ENCODE assay signal across 8 cellular contexts in the genomic region with DNA sequence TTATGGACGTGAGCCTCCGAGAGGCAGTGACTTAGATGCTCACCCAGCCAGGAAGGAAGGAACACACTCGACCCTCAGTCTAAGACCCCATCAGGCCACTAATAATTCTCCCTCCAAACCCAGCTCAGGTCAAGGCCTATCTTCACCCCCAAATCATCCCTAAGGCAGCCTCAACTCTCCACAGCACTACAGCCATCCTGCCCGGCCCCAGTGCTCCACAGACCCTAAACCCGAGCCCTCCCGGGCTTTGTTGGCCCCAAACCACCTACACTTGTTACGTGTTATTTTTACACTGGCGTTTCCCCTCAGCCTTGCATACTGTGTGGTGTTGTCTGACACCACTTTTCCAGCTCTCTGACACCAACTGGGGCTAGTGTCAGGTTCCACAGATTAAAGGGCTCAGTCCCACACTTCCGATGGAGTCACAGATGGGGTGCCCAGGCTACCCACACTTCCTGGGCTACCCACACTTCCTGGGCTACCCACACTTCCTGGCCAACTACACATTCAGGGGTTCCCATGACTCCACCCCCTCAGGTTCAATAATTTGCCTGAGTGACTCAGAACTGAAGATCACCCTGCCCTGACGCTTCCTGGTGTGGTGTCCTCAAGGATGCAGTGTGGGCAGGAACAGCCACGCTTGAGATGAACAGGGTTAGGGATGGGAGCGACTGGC. TPM values are rescaled to one million over a fixed set of nuclear protein-coding genes. Genes with fewer than 3 reads are reported as not detected.
DNase-seq lines count a peak whose midpoint lies in the region; ATAC-seq and TF ChIP-seq lines count a peak whose summit lies in the region.

No MANE protein-coding gene starts in this region.

- H3K27me3 ChIP-seq in ACC112 (ENCODE audit: insufficient read depth, low read length) (no peaks in the 10 kb centered on the region), ovary (no peaks in the 10 kb centered on the region), transverse colon (no peaks in the 10 kb centered on the region)

- H3K79me2 ChIP-seq in ACC112 (ENCODE audit: control insufficient read depth, insufficient read depth, low read length, unreplicated experiment), result no peaks in the 10 kb centered on the region

- intact Hi-C loops in mucosa of descending colon (cut with DNase I, micrococcal nuclease), result no loop called here
- intact Hi-C loops in ovary (cut with DNase I), result no loop called here
- intact Hi-C loops in transverse colon (cut with DNase I; ENCODE audit: low total_unique reads), result no loop called here

- TF ChIP-seq CTCF in mucosa of descending colon (IDR thresholded peaks at IDR 0.05) (no peak), ovary (IDR thresholded peaks at IDR 0.05) (no peak), transverse colon (IDR thresholded peaks at IDR 0.05) (no peak)

- in situ Hi-C loops in transverse colon (cut with MboI; ENCODE audit: low pct_ligation_motif_present in 1 of 4, low pct_unique_long_range_greater_than_20kb in 1 of 4, low sequenced_read_pairs in 3 of 4), result no loop called here

- no peaks in the 10 kb centered on the region for H3K9me3 Mint-ChIP-seq in activated CD8-positive, alpha-beta memory T cell treated with anti-CD3 and anti-CD28 coated beads, Interleukin-2, amount 10 ng/mL, durations not matched to agents 7 days and 5 days (ENCODE audit: low read depth)

- no peaks in the 10 kb centered on the region for H3K27me3 Mint-ChIP-seq in activated CD8-positive, alpha-beta memory T cell treated with anti-CD3 and anti-CD28 coated beads, Interleukin-2, amount 10 ng/mL, durations not matched to agents 7 days and 5 days

- H3K4me1 ChIP-seq in ACC112 (ENCODE audit: control insufficient read depth, insufficient read depth, low read length, unreplicated experiment) (peaks cover 4% of the 10 kb centered on the region), mucosa of descending colon (ENCODE audit: low read depth) (no peaks in the 10 kb centered on the region), ovary (ENCODE audit: insufficient read depth) (no peaks in the 10 kb centered on the region), transverse colon (peaks cover 0 to 10% (median 0%) of the 10 kb centered on the region in 4 donors)

- peak overlapping the region; percentile 34 for H3K4me3 Mint-ChIP-seq in activated CD8-positive, alpha-beta memory T cell treated with anti-CD3 and anti-CD28 coated beads, Interleukin-2, amount 10 ng/mL, durations not matched to agents 7 days and 5 days

- TF ChIP-seq POLR2A in ovary (IDR thresholded peaks at IDR 0.05) (no peak), transverse colon (IDR thresholded peaks at IDR 0.05) (no peak)

- H3K36me3 ChIP-seq in ACC112 (ENCODE audit: insufficient read depth, low read length) (peaks cover 8% of the 10 kb centered on the region; the same call in 1 of the 2 replicates), mucosa of descending colon (ENCODE audit: low read depth) (no peaks in the 10 kb centered on the region), ovary (no peaks in the 10 kb centered on the region), transverse colon (peaks cover 0 to 6% (median under 1%) of the 10 kb centered on the region in 4 donors)

- no peak overlapping the region for H2AFZ ChIP-seq in ACC112 (ENCODE audit: low read length, unreplicated experiment)

- H3K4me3 ChIP-seq in ACC112 (ENCODE audit: low read depth, low read length) (no peak overlapping the region), mucosa of descending colon (no peak overlapping the region), ovary (no peak overlapping the region), transverse colon (no peak overlapping the region)

- peaks cover 58% of the 10 kb centered on the region for H3K36me3 Mint-ChIP-seq in activated CD8-positive, alpha-beta memory T cell treated with anti-CD3 and anti-CD28 coated beads, Interleukin-2, amount 10 ng/mL, durations not matched to agents 7 days and 5 days

- H3K9me3 ChIP-seq in mucosa of descending colon, result no peaks in the 10 kb centered on the region
- no peaks in the 10 kb centered on the region for H3K9me3 ChIP-seq in ovary
- H3K9me3 ChIP-seq in transverse colon, result no peaks in the 10 kb centered on the region

- 72 to 78% (median 74%) methylated on average over 12 of the region's 12 CpGs for WGBS in ovary, 3 donors
- WGBS in transverse colon (ENCODE audit: low coverage in 1 of 2), 2 donors, result 73 to 77% methylated on average over 7 to 12 of the region's 12 CpGs

- ATAC-seq in GM19395 (IDR thresholded peaks at IDR 0.05; ENCODE audit: unreplicated experiment) (peak; percentile 87), HG03442 (IDR thresholded peaks at IDR 0.05; ENCODE audit: unreplicated experiment) (peak; percentile 74), mucosa of descending colon (peak; percentile 57)
- ATAC-seq in activated CD8-positive, alpha-beta memory T cell treated with anti-CD3 and anti-CD28 coated beads, Interleukin-2, amount 10 ng/mL, durations not matched to agents 7 days and 5 days, result peak; percentile 82

- peak overlapping the region; percentile 90 for H3K27ac Mint-ChIP-seq in activated CD8-positive, alpha-beta memory T cell treated with anti-CD3 and anti-CD28 coated beads, Interleukin-2, amount 10 ng/mL, durations not matched to agents 7 days and 5 days

- TF ChIP-seq EP300 in ovary (IDR thresholded peaks at IDR 0.05) (no peak), transverse colon (IDR thresholded peaks at IDR 0.05; ENCODE audit: low read depth) (no peak)

- CTCF ChIA-PET in activated CD8-positive, alpha-beta memory T cell treated with anti-CD3 and anti-CD28 coated beads, Interleukin-2, amount 10 ng/mL, durations not matched to agents 7 days and 5 days (lab: Charles Lee), result interaction anchor here (1.0 to 2.3 kb wide), 2 partner anchors 28 to 72 kb away, joined by 3 to 8 read pairs; a partner anchor contains a TSS

- DNase-seq in activated CD8-positive, alpha-beta memory T cell treated with anti-CD3 and anti-CD28 coated beads, Interleukin-2, amount 10 ng/mL, durations not matched to agents 7 days and 5 days, result peak; percentile 88
- DNase-seq in mucosa of descending colon (no peak), ovary (no peak), AG20443 (ENCODE audit: low spot score) (no peak), transverse colon (no peak)

- peaks cover 66% of the 10 kb centered on the region for H3K4me1 Mint-ChIP-seq in activated CD8-positive, alpha-beta memory T cell treated with anti-CD3 and anti-CD28 coated beads, Interleukin-2, amount 10 ng/mL, durations not matched to agents 7 days and 5 days

- H3K27ac ChIP-seq in ACC112 (ENCODE audit: low read depth, low read length), result 0 out of 2 replicates have a peak overlapping the region, but pooled peaks have one; percentile 9
- no peak overlapping the region for H3K27ac ChIP-seq in ovary
- H3K27ac ChIP-seq in transverse colon, result no peak overlapping the region

RNA-seq across cellular contexts. Expression of a gene that starts 25.3 kb away (rescaled TPM):
- 100 to 1,000 TPM; 114 to 173 TPM for total RNA-seq in activated CD8-positive, alpha-beta memory T cell treated with anti-CD3 and anti-CD28 coated beads, Interleukin-2, amount 10 ng/mL, durations not matched to agents 7 days and 5 days
- 100 to 1,000 TPM in 2 of 3 donors, 10 to 100 TPM in 1; 97.5 to 124 (median 117) TPM for total RNA-seq in mucosa of descending colon
- 10 to 100 TPM; 56.5 to 86.9 (median 76.6) TPM for total RNA-seq in ovary
- 10 to 100 TPM; 53.5 to 85.2 TPM for polyA plus RNA-seq in ovary
- total RNA-seq in transverse colon, result 100 to 1,000 TPM; 101 to 152 (median 110) TPM

RNA-seq across cellular contexts. Expression of a gene that starts 28.9 kb away (rescaled TPM):
- total RNA-seq in activated CD8-positive, alpha-beta memory T cell treated with anti-CD3 and anti-CD28 coated beads, Interleukin-2, amount 10 ng/mL, durations not matched to agents 7 days and 5 days, result 10 to 100 TPM; 28.3 to 29.4 TPM
- 10 to 100 TPM; 30.4 to 49.6 (median 36.0) TPM for total RNA-seq in mucosa of descending colon
- total RNA-seq in ovary, result 10 to 100 TPM; 24.9 to 40.1 (median 34.8) TPM
- polyA plus RNA-seq in ovary, result 10 to 100 TPM; 19.1 to 37.7 TPM
- 10 to 100 TPM; 29.1 to 65.5 (median 36.9) TPM for total RNA-seq in transverse colon

RNA-seq across cellular contexts. Expression of a gene that starts 52.9 kb away (rescaled TPM):
- 10 to 100 TPM; 22.4 to 25.4 TPM for total RNA-seq in activated CD8-positive, alpha-beta memory T cell treated with anti-CD3 and anti-CD28 coated beads, Interleukin-2, amount 10 ng/mL, durations not matched to agents 7 days and 5 days
- total RNA-seq in mucosa of descending colon, result 1 to 10 TPM; 1.4 to 7.4 (median 3.4) TPM
- 10 to 100 TPM in 1 of 7 donors, 1 to 10 TPM in 6; 1.5 to 55.1 (median 4.9) TPM for total RNA-seq in ovary
- polyA plus RNA-seq in ovary, result 1 to 10 TPM; 2.3 to 2.7 TPM
- 10 to 100 TPM in 2 of 4 donors, 1 to 10 TPM in 2; 3.8 to 11.3 (median 7.9) TPM for total RNA-seq in transverse colon
